ENCODE assay signal across 21 cellular contexts in genomic region chr6:47424436-47424836, GRCh38. TPM values are rescaled to one million over a fixed set of nuclear protein-coding genes. Genes with fewer than 3 reads are reported as not detected.
DNase-seq lines count a peak whose midpoint lies in the region; ATAC-seq, FAIRE-seq and TF ChIP-seq lines count a peak whose summit lies in the region.
"Had no signal": no experiment of that assay in that cellular context is flagged by ENCODE, and none has a peak within 500 bp of the region (broad histone marks: within the 10 kb centered on the region; RNA-seq: fewer than 3 reads in every experiment).

No MANE protein-coding gene starts in this region.

- H3K4me3 ChIP-seq in K562, result no peak overlapping the region
- H3K4me3 ChIP-seq in hepatocyte, result no peak overlapping the region
- H3K4me3 ChIP-seq in smooth muscle cell, result no peak overlapping the region
- H3K4me3 ChIP-seq in ovary, result no peak overlapping the region
- H3K4me3 ChIP-seq: BLaER1 treated with 17β-estradiol and CSF1 and Interleukin-3, amounts not matched to agents 10 nM and 100 nM; GM12878; GM23248 had no signal

- H3K27me3 ChIP-seq in K562 (ENCODE audit: control insufficient read depth in 2 of 2, insufficient read depth in 2 of 2, low read length in 2 of 2), result no peaks in the 10 kb centered on the region
- H3K27me3 ChIP-seq in hepatocyte, result no peaks in the 10 kb centered on the region
- peaks cover 5% of the 10 kb centered on the region for H3K27me3 ChIP-seq in smooth muscle cell (ENCODE audit: low read depth)
- no peaks in the 10 kb centered on the region for H3K27me3 ChIP-seq in ovary
- H3K27me3 ChIP-seq: BLaER1 treated with 17β-estradiol and CSF1 and Interleukin-3, amounts not matched to agents 10 nM and 100 nM had no signal

- no peaks in the 10 kb centered on the region for H3K36me3 ChIP-seq in K562 (ENCODE audit: control insufficient read depth, insufficient read depth, low read length)
- H3K36me3 ChIP-seq in hepatocyte (replicated peaks; ENCODE audit: insufficient read depth, low read depth), result no peaks in the 10 kb centered on the region
- H3K36me3 ChIP-seq in smooth muscle cell (ENCODE audit: low read depth), result no peaks in the 10 kb centered on the region
- H3K36me3 ChIP-seq in ovary, result no peaks in the 10 kb centered on the region
- H3K36me3 ChIP-seq: BLaER1 treated with 17β-estradiol and CSF1 and Interleukin-3, amounts not matched to agents 10 nM and 100 nM had no signal

- no peaks in the 10 kb centered on the region for H4K20me1 ChIP-seq in K562 (replicated peaks; ENCODE audit: control insufficient read depth, insufficient read depth, low read length)
- H4K20me1 ChIP-seq in hepatocyte (ENCODE audit: insufficient read depth, poor library complexity, severe bottlenecking), result no peaks in the 10 kb centered on the region
- no peaks in the 10 kb centered on the region for H4K20me1 ChIP-seq in smooth muscle cell (ENCODE audit: low read depth)
- H4K20me1 ChIP-seq: BLaER1 treated with 17β-estradiol and CSF1 and Interleukin-3, amounts not matched to agents 10 nM and 100 nM had no signal

- peak; percentile 85 for TF ChIP-seq EP300 in K562 (IDR thresholded peaks at IDR 0.05; ENCODE audit: low read length)
- no peak for TF ChIP-seq EP300 in ovary (IDR thresholded peaks at IDR 0.05)

- no peaks in the 10 kb centered on the region for H3K9me2 ChIP-seq in hepatocyte (replicated peaks; ENCODE audit: insufficient read depth)

- H3K36me3 Mint-ChIP-seq in activated naive CD8-positive, alpha-beta T cell treated with anti-CD3 and anti-CD28 coated beads, Interleukin-2, amount 10 ng/mL, durations not matched to agents 7 days and 5 days, result peaks cover 25% of the 10 kb centered on the region
- no peaks in the 10 kb centered on the region for H3K36me3 Mint-ChIP-seq in activated naive CD8-positive, alpha-beta T cell treated with anti-CD3 and anti-CD28 coated beads for 36 hours

- CTCF ChIA-PET in K562 (lab: Yijun Ruan, JAX; ENCODE audit: low intra/inter-chr PET ratio), result no interaction called here

- in situ Hi-C loops in K562 (cut with MboI), result loop anchor here (25.0 kb wide), 1 partner anchor 188 kb away; no protein-coding TSS in a partner anchor

- H3K4me3 Mint-ChIP-seq in activated naive CD8-positive, alpha-beta T cell treated with anti-CD3 and anti-CD28 coated beads, Interleukin-2, amount 10 ng/mL, durations not matched to agents 7 days and 5 days, result no peak overlapping the region
- no peak overlapping the region for H3K4me3 Mint-ChIP-seq in activated naive CD8-positive, alpha-beta T cell treated with anti-CD3 and anti-CD28 coated beads for 36 hours
- H3K4me3 Mint-ChIP-seq: B cell; CD8-positive, alpha-beta T cell had no signal

- FAIRE-seq in K562 (lab: Jason Lieb, UNC), result peak; percentile 80
- FAIRE-seq: GM12878, GM19239, H54 had no signal

- TF ChIP-seq RAD21 in K562 (CRISPR knock-in tag; conservative IDR thresholded peaks at IDR 0.05 in 1 of 2, IDR thresholded peaks at IDR 0.05 in 1 of 2), result no peak

- no peaks in the 10 kb centered on the region for H3K79me2 ChIP-seq in K562 (ENCODE audit: control insufficient read depth, insufficient read depth, low read length)
- no peaks in the 10 kb centered on the region for H3K79me2 ChIP-seq in hepatocyte
- H3K79me2 ChIP-seq in smooth muscle cell (ENCODE audit: low read depth), result no peaks in the 10 kb centered on the region

- WGBS in K562 (ENCODE audit: insufficient coverage, low coverage, missing lambda C conversion rate), result 3% methylated on average over 4 of the region's 4 CpGs
- 49% methylated on average over 4 of the region's 4 CpGs for WGBS in hepatocyte (ENCODE audit: low lambda C conversion rate, missing lambda C conversion rate)
- 32% methylated on average over 4 of the region's 4 CpGs for WGBS in smooth muscle cell (ENCODE audit: low lambda C conversion rate)
- 27 to 31% (median 30%) methylated on average over 4 of the region's 4 CpGs for WGBS in ovary, 3 donors

- H3K27ac ChIP-seq in K562 (ENCODE audit: extremely low read depth, low read depth, low read length), result no peak overlapping the region
- H3K27ac ChIP-seq in hepatocyte, result no peak overlapping the region
- H3K27ac ChIP-seq in smooth muscle cell (ENCODE audit: low read depth), result no peak overlapping the region
- no peak overlapping the region for H3K27ac ChIP-seq in ovary
- H3K27ac ChIP-seq: BLaER1 treated with 17β-estradiol and CSF1 and Interleukin-3, amounts not matched to agents 10 nM and 100 nM; GM23248; HL-60 had no signal

- ATAC-seq in activated naive CD8-positive, alpha-beta T cell treated with anti-CD3 and anti-CD28 coated beads, Interleukin-2, amount 10 ng/mL, durations not matched to agents 7 days and 5 days (ENCODE audit: low read depth), result no peak
- peak; percentile 76 for ATAC-seq in K562
- ATAC-seq: CD8-positive, alpha-beta T cell; GM12878 had no signal

- H3K4me1 ChIP-seq in K562 (replicated peaks in 1 of 2; ENCODE audit: control insufficient read depth in 2 of 2, insufficient read depth in 2 of 2, low read length in 2 of 2), result peaks cover 13 to 39% of the 10 kb centered on the region in 2 experiments; a peak in 4 of 5 replicates
- peaks cover 13% of the 10 kb centered on the region for H3K4me1 ChIP-seq in hepatocyte (ENCODE audit: insufficient read depth)
- no peaks in the 10 kb centered on the region for H3K4me1 ChIP-seq in smooth muscle cell (ENCODE audit: low read depth)
- H3K4me1 ChIP-seq in ovary (ENCODE audit: insufficient read depth), result no peaks in the 10 kb centered on the region

- BruUV-seq in K562 (replicated peaks; lab: Mats Ljungman, UMichigan), result no TSS peak

- H3K9me3 Mint-ChIP-seq in activated naive CD8-positive, alpha-beta T cell treated with anti-CD3 and anti-CD28 coated beads, Interleukin-2, amount 10 ng/mL, durations not matched to agents 7 days and 5 days, result peaks cover 20% of the 10 kb centered on the region
- H3K9me3 Mint-ChIP-seq in activated naive CD8-positive, alpha-beta T cell treated with anti-CD3 and anti-CD28 coated beads for 36 hours, result peaks cover 4% of the 10 kb centered on the region

- H3F3A ChIP-seq in smooth muscle cell (ENCODE audit: low read depth), result no peaks in the 10 kb centered on the region

- peak overlapping the region in 1 of 2 experiments; percentile 11; a peak in 1 of 4 replicates for H3K9ac ChIP-seq in K562 (ENCODE audit: insufficient read depth in 1 of 2, low read depth in 2 of 2, low read length in 2 of 2)
- no peak overlapping the region for H3K9ac ChIP-seq in smooth muscle cell (ENCODE audit: low read depth)
- H3K9ac ChIP-seq: BLaER1 treated with 17β-estradiol and CSF1 and Interleukin-3, amounts not matched to agents 10 nM and 100 nM; GM23248 had no signal

- H3K4me2 ChIP-seq in K562 (ENCODE audit: insufficient read depth, low read length) (peak overlapping the region; percentile 22), hepatocyte (no peak overlapping the region), smooth muscle cell (no peak overlapping the region)
- H3K4me2 ChIP-seq: BLaER1 treated with 17β-estradiol and CSF1 and Interleukin-3, amounts not matched to agents 10 nM and 100 nM had no signal

- TF ChIP-seq CTCF in K562 (IDR thresholded peaks at IDR 0.05 in 2 of 3, conservative IDR thresholded peaks at IDR 0.05 in 1 of 3; ENCODE audit: insufficient read depth in 2 of 3, low read depth in 1 of 3, low read length in 3 of 3) (no peak), hepatocyte (IDR thresholded peaks at IDR 0.05; ENCODE audit: poor library complexity) (no peak), smooth muscle cell (IDR thresholded peaks at IDR 0.05; ENCODE audit: borderline replicate concordance, insufficient read depth, poor library complexity, severe bottlenecking) (no peak), ovary (IDR thresholded peaks at IDR 0.05) (no peak)

- DNase-seq in activated naive CD8-positive, alpha-beta T cell treated with anti-CD3 and anti-CD28 coated beads, Interleukin-2, amount 10 ng/mL, durations not matched to agents 7 days and 5 days, result no peak
- no peak for DNase-seq in activated naive CD8-positive, alpha-beta T cell treated with anti-CD3 and anti-CD28 coated beads for 36 hours
- DNase-seq in K562 (ENCODE audit: extremely low read depth in 1 of 4, low spot score in 3 of 4), result peak in 2 of 4 experiments; percentile 63 to 86
- peak; percentile 20 for DNase-seq in hepatocyte (ENCODE audit: low spot score)
- no peak for DNase-seq in 8988T
- no peak for DNase-seq in smooth muscle cell (lab: John Stamatoyannopoulos, UW; ENCODE audit: unreplicated experiment)
- no peak for DNase-seq in ovary
- DNase-seq: CD8-positive, alpha-beta T cell; COR-L47; DMS 273 treated with DMSO at 0.1 percent for 48 hours; DMS53; DND-41; EL; GM23248; HCEC 1CT had no signal

- H3K4me1 Mint-ChIP-seq in activated naive CD8-positive, alpha-beta T cell treated with anti-CD3 and anti-CD28 coated beads, Interleukin-2, amount 10 ng/mL, durations not matched to agents 7 days and 5 days, result peaks cover 16% of the 10 kb centered on the region
- peaks cover 2% of the 10 kb centered on the region for H3K4me1 Mint-ChIP-seq in activated naive CD8-positive, alpha-beta T cell treated with anti-CD3 and anti-CD28 coated beads for 36 hours
- H3K4me1 Mint-ChIP-seq: B cell had no signal

- no peaks in the 10 kb centered on the region for H3K9me1 ChIP-seq in K562 (ENCODE audit: control insufficient read depth, insufficient read depth, low read length)

- peaks cover 3% of the 10 kb centered on the region; the same call in 1 of the 2 replicates for H3K9me3 ChIP-seq in K562 (replicated peaks; ENCODE audit: control insufficient read depth, insufficient read depth, low read depth, low read length)
- no peaks in the 10 kb centered on the region for H3K9me3 ChIP-seq in hepatocyte (ENCODE audit: low read depth)
- H3K9me3 ChIP-seq in smooth muscle cell (replicated peaks; ENCODE audit: low read depth), result no peaks in the 10 kb centered on the region
- no peaks in the 10 kb centered on the region for H3K9me3 ChIP-seq in ovary

- POLR2A ChIA-PET in activated naive CD8-positive, alpha-beta T cell treated with anti-CD3 and anti-CD28 coated beads, Interleukin-2, amount 10 ng/mL, durations not matched to agents 7 days and 5 days (lab: Charles Lee), result interaction anchor here (2.0 kb wide), 1 partner anchor 53 kb away, joined by 6 read pairs; the partner anchor contains the start of gene CD2AP
- POLR2A ChIA-PET in K562 (lab: Yijun Ruan, JAX), result interaction anchor here (1.0 to 1.2 kb wide), 2 partner anchors 9 to 11 kb away, joined by 4 read pairs; no protein-coding TSS in a partner anchor

- H2AFZ ChIP-seq in K562 (ENCODE audit: low read depth, low read length) (peak overlapping the region; percentile 73), hepatocyte (no peak overlapping the region), smooth muscle cell (ENCODE audit: low read depth) (no peak overlapping the region)
- H2AFZ ChIP-seq: GM23248 had no signal

- H3K27ac Mint-ChIP-seq in activated naive CD8-positive, alpha-beta T cell treated with anti-CD3 and anti-CD28 coated beads, Interleukin-2, amount 10 ng/mL, durations not matched to agents 7 days and 5 days, result peak overlapping the region; percentile 19
- H3K27ac Mint-ChIP-seq in activated naive CD8-positive, alpha-beta T cell treated with anti-CD3 and anti-CD28 coated beads for 36 hours, result no peak overlapping the region
- H3K27ac Mint-ChIP-seq: B cell; CD8-positive, alpha-beta T cell had no signal

- intact Hi-C loops in K562 (cut with micrococcal nuclease), result loop anchor here (5.0 kb wide), 1 partner anchor 73 kb away; no protein-coding TSS in a partner anchor
- intact Hi-C loops in ovary (cut with DNase I), result no loop called here

- TF ChIP-seq POLR2A in K562 (conservative IDR thresholded peaks at IDR 0.05), result no peak
- TF ChIP-seq POLR2A in ovary (IDR thresholded peaks at IDR 0.05), result no peak

- H3K27me3 Mint-ChIP-seq in activated naive CD8-positive, alpha-beta T cell treated with anti-CD3 and anti-CD28 coated beads, Interleukin-2, amount 10 ng/mL, durations not matched to agents 7 days and 5 days, result peaks cover 3% of the 10 kb centered on the region
- no peaks in the 10 kb centered on the region for H3K27me3 Mint-ChIP-seq in activated naive CD8-positive, alpha-beta T cell treated with anti-CD3 and anti-CD28 coated beads for 36 hours
- H3K27me3 Mint-ChIP-seq: B cell had no signal

RNA-seq across cellular contexts. Expression of gene CD2AP, which starts 53.2 kb away (rescaled TPM):
- total RNA-seq in activated naive CD8-positive, alpha-beta T cell treated with anti-CD3 and anti-CD28 coated beads, Interleukin-2, amount 10 ng/mL, durations not matched to agents 7 days and 5 days, result 10 to 100 TPM; 38.9 to 45.4 TPM
- 10 to 100 TPM; 35.0 to 35.7 TPM for total RNA-seq in activated naive CD8-positive, alpha-beta T cell treated with anti-CD3 and anti-CD28 coated beads for 36 hours
- total RNA-seq in K562 (2011; cell fraction: chromatin; rRNA removed; ENCODE audit: low replicate concordance), result 24.9 and 139 TPM in 2 replicates
- total RNA-seq in K562 (2011; cell fraction: nucleolus; rRNA removed), result 13.0 and 23.4 TPM in 2 replicates
- 36.8 and 45.6 TPM in 2 replicates for total RNA-seq in K562 (2011; cell fraction: nucleoplasm; rRNA removed)
- total RNA-seq in K562 (2014; rRNA removed) (31.4 and 38.7 TPM in 2 replicates), K562 (2014; rRNA removed; fragmentation: Illumina TruSeq; extraction: Trizol) (69.7 and 81.5 TPM in 2 replicates), K562 (2015; rRNA removed; fragmentation: Illumina TruSeq; extraction: Trizol) (63.8 and 68.9 TPM in 2 replicates), K562 (2021) (41.3 TPM in 2 replicates), hepatocyte (44.4 and 48.0 TPM in 2 replicates), smooth muscle cell (33.4 and 37.2 TPM in 2 replicates), ovary (10 to 100 TPM; 14.6 to 40.7 (median 17.6) TPM)
- polyA plus RNA-seq in K562 (2011; rRNA removed) (20.8 and 35.5 TPM in 2 replicates), K562 (2014; fragmentation: Illumina TruSeq; extraction: Trizol) (35.6 and 50.2 TPM in 2 replicates), K562 (2014; fragmentation: Nextera tagmentation; extraction: Ambion mirVana) (10 to 100 TPM in 1 of 2 experiments, 1 to 10 TPM in 1; 9.4 to 15.9 TPM), K562 (2014; rRNA removed) (23.8 and 25.9 TPM in 2 replicates), hepatocyte (13.7 and 19.0 TPM in 2 replicates), smooth muscle cell (7.4 and 15.5 TPM in 2 replicates), ovary (10 to 100 TPM in 1 of 2 donors, 1 to 10 TPM in 1; 6.9 to 10.1 TPM)
- 3.8 and 7.0 TPM in 2 replicates for polyA plus RNA-seq in K562 (2011; cell fraction: cytosol; rRNA removed)
- polyA plus RNA-seq in K562 (2011; cell fraction: nucleus; rRNA removed), result 10.8 and 13.3 TPM in 2 replicates
- 24.5 and 29.3 TPM in 2 replicates for polyA plus RNA-seq in K562 (2012)
- polyA minus RNA-seq in K562 (2011; rRNA and poly(A)+ RNA removed), result 47.6 and 49.9 TPM in 2 replicates
- 14.7 and 22.0 TPM in 2 replicates for polyA minus RNA-seq in K562 (2011; cell fraction: cytosol; rRNA and poly(A)+ RNA removed)
- polyA minus RNA-seq in K562 (2011; cell fraction: nucleus; rRNA and poly(A)+ RNA removed), result 37.4 and 69.4 TPM in 2 replicates
